In genomic region chr2:97525904-97526303, GRCh38 we compare ENCODE assay signal across 3 cellular contexts.
A peak's percentile ranks its signal among the peaks of the same experiment; 100 is the strongest.
DNase-seq lines count a peak whose midpoint lies in the region; TF ChIP-seq lines count a peak whose summit lies in the region.
"Not testable (repeated sequence)": the region's sequence is repeated elsewhere in the genome, so short reads cannot be mapped to it uniquely, and the experiment has no call there.

No MANE protein-coding gene starts in this region.

- H3K4me1 Mint-ChIP-seq in chondrocyte (ENCODE audit: low read depth); type B pancreatic cell (ENCODE audit: unreplicated experiment): not testable (repeated sequence)

- not testable (repeated sequence) for TF ChIP-seq CTCF in KMS-11 (conservative IDR thresholded peaks at IDR 0.05; ENCODE audit: low read depth, low read length); chondrocyte (IDR thresholded peaks at IDR 0.05); type B pancreatic cell (conservative IDR thresholded peaks at IDR 0.05)

- not testable (repeated sequence) for H3K27ac ChIP-seq in KMS-11

- H3K4me2 ChIP-seq in KMS-11: peak overlapping the region; percentile 21; the same call in 1 of the 2 replicates

- peaks cover 21% of the 10 kb centered on the region for H3K9me3 Mint-ChIP-seq in chondrocyte (ENCODE audit: low read depth)
- H3K9me3 Mint-ChIP-seq in type B pancreatic cell: not testable (repeated sequence)

- not testable (repeated sequence) for H3K36me3 ChIP-seq in KMS-11 (ENCODE audit: insufficient read depth)

- not testable (repeated sequence) for H4K20me1 ChIP-seq in KMS-11 (ENCODE audit: insufficient read depth)

- not testable (repeated sequence) for H3K27me3 Mint-ChIP-seq in chondrocyte (ENCODE audit: low read depth); type B pancreatic cell

- H3K27ac Mint-ChIP-seq in chondrocyte (ENCODE audit: unreplicated experiment); type B pancreatic cell: not testable (repeated sequence)

- H2AFZ ChIP-seq in KMS-11 (ENCODE audit: low read depth): not testable (repeated sequence)

- H3K4me3 ChIP-seq in KMS-11 (IDR thresholded peaks at IDR 0.05; ENCODE audit: insufficient read depth, low read depth, low read length): not testable (repeated sequence)

- DNase-seq in chondrocyte (ENCODE audit: low spot score) (peak; percentile 51), type B pancreatic cell (ENCODE audit: extremely low spot score, unreplicated experiment) (peak; percentile 52)

- not testable (repeated sequence) for H3K9ac ChIP-seq in KMS-11

- H3K79me2 ChIP-seq in KMS-11 (ENCODE audit: insufficient read depth, low read depth): not testable (repeated sequence)

- not testable (repeated sequence) for H3K4me3 Mint-ChIP-seq in chondrocyte (ENCODE audit: unreplicated experiment); type B pancreatic cell

- H3K4me1 ChIP-seq in KMS-11 (ENCODE audit: low read depth, poor library complexity, severe bottlenecking): not testable (repeated sequence)

- H3K36me3 Mint-ChIP-seq in chondrocyte (ENCODE audit: low read depth) (peaks cover 29% of the 10 kb centered on the region), type B pancreatic cell (peaks cover 24% of the 10 kb centered on the region)

- not testable (repeated sequence) for H3K27me3 ChIP-seq in KMS-11 (ENCODE audit: insufficient read depth, low read depth)
